8 cellular contexts compared by ENCODE assay signal in the genomic region with DNA sequence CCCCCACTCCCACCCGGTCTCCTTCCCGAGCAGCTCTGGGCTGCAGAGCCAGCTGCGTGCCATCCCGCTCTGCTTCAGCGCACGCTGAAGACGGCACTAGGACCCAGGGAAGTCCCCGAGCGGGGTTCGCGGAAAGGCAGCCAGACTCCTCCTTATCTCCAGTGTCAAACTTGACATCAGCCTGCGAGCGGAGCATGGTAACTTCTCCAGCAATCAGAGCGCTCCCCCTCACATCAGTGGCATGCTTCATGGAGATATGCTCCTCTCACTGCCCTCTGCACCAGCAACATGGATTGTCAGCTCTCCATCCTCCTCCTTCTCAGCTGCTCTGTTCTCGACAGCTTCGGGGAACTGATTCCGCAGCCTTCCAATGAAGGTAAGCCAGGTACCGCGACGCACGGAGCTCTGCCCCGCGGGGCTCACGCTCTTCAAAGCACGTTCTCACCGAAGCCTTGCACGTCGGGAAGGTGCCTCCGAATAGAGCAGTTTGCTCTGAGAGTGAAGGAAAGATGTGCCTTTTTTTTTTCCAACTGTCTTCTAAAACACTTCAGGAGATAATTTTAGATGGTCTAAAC. TPM values are rescaled to one million over a fixed set of nuclear protein-coding genes. Genes with fewer than 3 reads are reported as not detected.
DNase-seq lines count a peak whose midpoint lies in the region; ATAC-seq and TF ChIP-seq lines count a peak whose summit lies in the region.

A gene (plus strand): TSS at position 161 of the 575 bp plus-strand sequence. CDS start 128 bp downstream, at position 289.

- H2BK5ac ChIP-seq in neuronal stem cell (ENCODE audit: low read length): no peak within 1 kb of the TSS

- peak; percentile 98 for ATAC-seq in GM19035 (IDR thresholded peaks at IDR 0.05; ENCODE audit: unreplicated experiment)
- ATAC-seq in HG03139 (IDR thresholded peaks at IDR 0.05; ENCODE audit: unreplicated experiment): peak; percentile 93

- no peaks in the 10 kb centered on the region for H3K36me3 ChIP-seq in neuronal stem cell (replicated peaks in 1 of 2; ENCODE audit: control insufficient read depth in 2 of 2, insufficient read depth in 2 of 2, low read length in 2 of 2)

- peak within 1 kb of the TSS; percentile 87 for H3K4me2 ChIP-seq in neuronal stem cell (ENCODE audit: insufficient read depth, low read length, poor library complexity, severe bottlenecking)

- H4K8ac ChIP-seq in neuronal stem cell (ENCODE audit: low read depth, low read length): no peak within 1 kb of the TSS

- peak within 1 kb of the TSS; percentile 85 for H2AFZ ChIP-seq in neuronal stem cell (ENCODE audit: low read length)

- no peak within 1 kb of the TSS for H2BK12ac ChIP-seq in neuronal stem cell (ENCODE audit: low read length)

- no peak within 1 kb of the TSS for H3K14ac ChIP-seq in neuronal stem cell (ENCODE audit: low read length)

- no peak within 1 kb of the TSS for H3K27ac ChIP-seq in neuronal stem cell (replicated peaks; ENCODE audit: low read length)

- H3K4me1 Mint-ChIP-seq in activated naive CD4-positive, alpha-beta T cell treated with anti-CD3 and anti-CD28 coated beads, Interleukin-2, amount 50 U/mL, for 24 hours: peaks cover 19% of the 10 kb centered on the region
- H3K4me1 Mint-ChIP-seq in glutamatergic neuron (ENCODE audit: low read depth, unreplicated experiment): peaks cover 5% of the 10 kb centered on the region

- H3K9me3 ChIP-seq in neuronal stem cell (replicated peaks in 1 of 2; ENCODE audit: control insufficient read depth in 2 of 2, insufficient read depth in 1 of 2, low read depth in 1 of 2, low read length in 2 of 2): no peaks in the 10 kb centered on the region

- TF ChIP-seq CTCF in glutamatergic neuron (IDR thresholded peaks at IDR 0.05; ENCODE audit: partially characterized antibody, unreplicated experiment): no peak

- DNase-seq in Ammon's horn (ENCODE audit: low spot score) (peak; percentile 82), OCI-M1 (lab: John Stamatoyannopoulos, UW) (peak; percentile 87), glutamatergic neuron (peak; percentile 88), neuronal stem cell (ENCODE audit: low spot score) (peak; percentile 57), ureter (ENCODE audit: low spot score) (peak; percentile 67)

- H3K9me3 Mint-ChIP-seq in activated naive CD4-positive, alpha-beta T cell treated with anti-CD3 and anti-CD28 coated beads, Interleukin-2, amount 50 U/mL, for 24 hours: no peaks in the 10 kb centered on the region
- no peaks in the 10 kb centered on the region for H3K9me3 Mint-ChIP-seq in glutamatergic neuron (ENCODE audit: unreplicated experiment)

- no peak within 1 kb of the TSS for H4K91ac ChIP-seq in neuronal stem cell (ENCODE audit: low read depth, low read length, poor library complexity)

- H3K36me3 Mint-ChIP-seq in activated naive CD4-positive, alpha-beta T cell treated with anti-CD3 and anti-CD28 coated beads, Interleukin-2, amount 50 U/mL, for 24 hours: no peaks in the 10 kb centered on the region
- H3K36me3 Mint-ChIP-seq in glutamatergic neuron (ENCODE audit: unreplicated experiment): no peaks in the 10 kb centered on the region

- H2BK15ac ChIP-seq in neuronal stem cell (ENCODE audit: low read length): no peak within 1 kb of the TSS

- no peaks in the 10 kb centered on the region for H3K79me1 ChIP-seq in neuronal stem cell (ENCODE audit: low read depth, low read length)

- no peak within 1 kb of the TSS for H3K9ac ChIP-seq in neuronal stem cell (ENCODE audit: low read depth, low read length, poor library complexity)

- H2BK120ac ChIP-seq in neuronal stem cell (ENCODE audit: low read depth, low read length): no peak within 1 kb of the TSS

- WGBS in neuronal stem cell (ENCODE audit: extremely low coverage in 2 of 2, insufficient read length in 2 of 2, insufficient replicate concordance in 1 of 2), 2 donors: no CpG with 5 or more reads among the region's 29 CpGs

- no peak within 1 kb of the TSS for H3K27ac Mint-ChIP-seq in activated naive CD4-positive, alpha-beta T cell treated with anti-CD3 and anti-CD28 coated beads, Interleukin-2, amount 50 U/mL, for 24 hours
- peak within 1 kb of the TSS; percentile 73 for H3K27ac Mint-ChIP-seq in glutamatergic neuron (ENCODE audit: unreplicated experiment)

- H3K4ac ChIP-seq in neuronal stem cell (ENCODE audit: low read length): no peak within 1 kb of the TSS

- H3K4me3 Mint-ChIP-seq in activated naive CD4-positive, alpha-beta T cell treated with anti-CD3 and anti-CD28 coated beads, Interleukin-2, amount 50 U/mL, for 24 hours: peak within 1 kb of the TSS; percentile 73
- H3K4me3 Mint-ChIP-seq in glutamatergic neuron (ENCODE audit: unreplicated experiment): peak within 1 kb of the TSS; percentile 91

- peak within 1 kb of the TSS; percentile 55 to 75 for H3K4me3 ChIP-seq in neuronal stem cell (ENCODE audit: low read length in 2 of 2)

- H2AK5ac ChIP-seq in neuronal stem cell (ENCODE audit: low read depth, low read length): no peak within 1 kb of the TSS

- H3K23ac ChIP-seq in neuronal stem cell (ENCODE audit: low read depth, low read length, poor library complexity): no peak within 1 kb of the TSS

- peaks cover 0 to 4% (median 0%) of the 10 kb centered on the region in 3 experiments for H3K27me3 ChIP-seq in neuronal stem cell (ENCODE audit: control insufficient read depth in 3 of 3, insufficient read depth in 3 of 3, low read depth in 1 of 3, low read length in 3 of 3)

- H3K27me3 Mint-ChIP-seq in activated naive CD4-positive, alpha-beta T cell treated with anti-CD3 and anti-CD28 coated beads, Interleukin-2, amount 50 U/mL, for 24 hours: peaks cover 18% of the 10 kb centered on the region
- no peaks in the 10 kb centered on the region for H3K27me3 Mint-ChIP-seq in glutamatergic neuron (ENCODE audit: unreplicated experiment)

- H3K18ac ChIP-seq in neuronal stem cell (ENCODE audit: low read length): no peak within 1 kb of the TSS

- peaks cover 0 to 3% of the 10 kb centered on the region in 2 donors for H3K4me1 ChIP-seq in neuronal stem cell (ENCODE audit: control insufficient read depth in 2 of 2, insufficient read depth in 1 of 2, low read depth in 1 of 2, low read length in 2 of 2)

RNA-seq across cellular contexts. Expression of the gene that starts here (rescaled TPM):
- total RNA-seq in glutamatergic neuron (ENCODE audit: unreplicated experiment): 9.9 TPM
- 0.53 TPM for polyA plus RNA-seq in neuronal stem cell (2013, experiment 1 of 2)
- polyA plus RNA-seq in neuronal stem cell (2013, experiment 2 of 2): 0.62 TPM
- total RNA-seq in ureter: 11.4 TPM
